ENCODE assay signal across 9 cellular contexts in genomic region chr12:44847403-44847802, GRCh38. TPM values are rescaled to one million over a fixed set of nuclear protein-coding genes. Genes with fewer than 3 reads are reported as not detected.
A peak's percentile ranks its signal among the peaks of the same experiment; 100 is the strongest.
DNase-seq lines count a peak whose midpoint lies in the region; ATAC-seq lines count a peak whose summit lies in the region.
"Had no signal": no experiment of that assay in that cellular context is flagged by ENCODE, and none has a peak within 500 bp of the region (broad histone marks: within the 10 kb centered on the region; RNA-seq: fewer than 3 reads in every experiment).

No MANE protein-coding gene starts in this region.

- H3K36me3 ChIP-seq in KOPT-K1 (ENCODE audit: insufficient read depth, low read length) = no peaks in the 10 kb centered on the region

- no peak for DNase-seq in activated CD4-positive, alpha-beta T cell treated with anti-CD3 and anti-CD28 coated beads for 36 hours
- DNase-seq in activated CD4-positive, alpha-beta T cell treated with anti-CD3 and anti-CD28 coated beads for 48 hours = no peak
- DNase-seq in naive thymus-derived CD8-positive, alpha-beta T cell = no peak
- DNase-seq in AG20443 (ENCODE audit: low spot score) = no peak
- DNase-seq: NCI-H2081 treated with DMSO at 0.1 percent for 48 hours had no signal

- H3K9me3 Mint-ChIP-seq in activated CD4-positive, alpha-beta T cell treated with anti-CD3 and anti-CD28 coated beads for 36 hours (ENCODE audit: low read depth) = no peaks in the 10 kb centered on the region
- peaks cover 0 to 2% (median 0%) of the 10 kb centered on the region in 9 donors for H3K9me3 Mint-ChIP-seq in naive thymus-derived CD8-positive, alpha-beta T cell

- H3K4me3 Mint-ChIP-seq in activated CD4-positive, alpha-beta T cell treated with anti-CD3 and anti-CD28 coated beads for 36 hours = peak overlapping the region; percentile 59
- H3K4me3 Mint-ChIP-seq in naive thymus-derived CD8-positive, alpha-beta T cell = peak overlapping the region; percentile 65 to 90 (median 82)

- POLR2A ChIA-PET in activated CD4-positive, alpha-beta T cell treated with anti-CD3 and anti-CD28 coated beads for 36 hours (lab: Charles Lee) = interaction anchor here (1.4 kb wide), 1 partner anchor 12 kb away, joined by 3 read pairs; no protein-coding TSS in a partner anchor
- POLR2A ChIA-PET in naive thymus-derived CD8-positive, alpha-beta T cell (lab: Charles Lee) = interaction anchor here (1.0 to 4.8 kb wide), 13 partner anchors 8 to 76 kb away, joined by 3 to 82 read pairs (median 10); partner anchors contain the start of gene NELL2

- H3K27ac Mint-ChIP-seq in activated CD4-positive, alpha-beta T cell treated with anti-CD3 and anti-CD28 coated beads for 36 hours = peak overlapping the region; percentile 96
- peak overlapping the region; percentile 90 to 100 (median 98) for H3K27ac Mint-ChIP-seq in naive thymus-derived CD8-positive, alpha-beta T cell

- H3K27me3 Mint-ChIP-seq in activated CD4-positive, alpha-beta T cell treated with anti-CD3 and anti-CD28 coated beads for 36 hours = no peaks in the 10 kb centered on the region
- H3K27me3 Mint-ChIP-seq in naive thymus-derived CD8-positive, alpha-beta T cell = no peaks in the 10 kb centered on the region

- no peaks in the 10 kb centered on the region for H3K9me3 ChIP-seq in KOPT-K1 (ENCODE audit: insufficient read depth, low read length, poor library complexity, severe bottlenecking)

- H3K36me3 Mint-ChIP-seq in activated CD4-positive, alpha-beta T cell treated with anti-CD3 and anti-CD28 coated beads for 36 hours (ENCODE audit: low read depth) = no peaks in the 10 kb centered on the region
- H3K36me3 Mint-ChIP-seq in naive thymus-derived CD8-positive, alpha-beta T cell = peaks cover 3 to 5% (median 5%) of the 10 kb centered on the region in 3 donors

- no peak for ATAC-seq in activated CD4-positive, alpha-beta T cell treated with anti-CD3 and anti-CD28 coated beads for 36 hours
- ATAC-seq in GM21576 (IDR thresholded peaks at IDR 0.05; ENCODE audit: unreplicated experiment) (peak; percentile 22), HG02870 (IDR thresholded peaks at IDR 0.05; ENCODE audit: unreplicated experiment) (no peak)
- no peak for ATAC-seq in naive thymus-derived CD8-positive, alpha-beta T cell
- no peak for ATAC-seq in activated CD4-positive, CD25-positive, alpha-beta regulatory T cell treated with anti-CD3 and anti-CD28 coated beads, Interleukin-2, amount 50 U/mL, for 24 hours

- intact Hi-C loops in activated CD4-positive, alpha-beta T cell treated with anti-CD3 and anti-CD28 coated beads for 36 hours (cut with DNase I, micrococcal nuclease) = no loop called here

- H3K27ac ChIP-seq in KOPT-K1 (ENCODE audit: low read depth, low read length, poor library complexity, severe bottlenecking) = peak overlapping the region; percentile 52

- CTCF ChIA-PET in activated CD4-positive, alpha-beta T cell treated with anti-CD3 and anti-CD28 coated beads for 36 hours (lab: Charles Lee) = interaction anchor here (0.8 to 2.4 kb wide), 5 partner anchors 11 to 83 kb away, joined by 3 to 8 read pairs (median 5); no protein-coding TSS in a partner anchor

- peaks cover 79% of the 10 kb centered on the region for H3K4me1 Mint-ChIP-seq in activated CD4-positive, alpha-beta T cell treated with anti-CD3 and anti-CD28 coated beads for 36 hours
- peaks cover 34 to 83% (median 80%) of the 10 kb centered on the region in 4 donors for H3K4me1 Mint-ChIP-seq in naive thymus-derived CD8-positive, alpha-beta T cell

RNA-seq across cellular contexts. Expression of gene NELL2, which starts 28.7 kb away (rescaled TPM):
- total RNA-seq in activated CD4-positive, alpha-beta T cell treated with anti-CD3 and anti-CD28 coated beads for 36 hours = 10 to 100 TPM; 28.4 to 35.8 TPM
- 100 to 1,000 TPM; 626 to 633 TPM for total RNA-seq in naive thymus-derived CD8-positive, alpha-beta T cell
- polyA plus RNA-seq in naive thymus-derived CD8-positive, alpha-beta T cell = 100 to 1,000 TPM; 320 to 498 (median 397) TPM

Comparison
In these comparisons a context has a peak if more than half of its experiments do, and no peak if none do; other contexts are left out.
1. RNA of gene NELL2, which starts 28.7 kb away (total RNA-seq): 626 to 633 TPM in naive thymus-derived CD8-positive, alpha-beta T cell; 28.4 to 35.8 TPM in activated CD4-positive, alpha-beta T cell treated with anti-CD3 and anti-CD28 coated beads for 36 hours; every median in the first group is over 10 times any median in the second.